8 cellular contexts compared by ENCODE assay signal in the genomic region with DNA sequence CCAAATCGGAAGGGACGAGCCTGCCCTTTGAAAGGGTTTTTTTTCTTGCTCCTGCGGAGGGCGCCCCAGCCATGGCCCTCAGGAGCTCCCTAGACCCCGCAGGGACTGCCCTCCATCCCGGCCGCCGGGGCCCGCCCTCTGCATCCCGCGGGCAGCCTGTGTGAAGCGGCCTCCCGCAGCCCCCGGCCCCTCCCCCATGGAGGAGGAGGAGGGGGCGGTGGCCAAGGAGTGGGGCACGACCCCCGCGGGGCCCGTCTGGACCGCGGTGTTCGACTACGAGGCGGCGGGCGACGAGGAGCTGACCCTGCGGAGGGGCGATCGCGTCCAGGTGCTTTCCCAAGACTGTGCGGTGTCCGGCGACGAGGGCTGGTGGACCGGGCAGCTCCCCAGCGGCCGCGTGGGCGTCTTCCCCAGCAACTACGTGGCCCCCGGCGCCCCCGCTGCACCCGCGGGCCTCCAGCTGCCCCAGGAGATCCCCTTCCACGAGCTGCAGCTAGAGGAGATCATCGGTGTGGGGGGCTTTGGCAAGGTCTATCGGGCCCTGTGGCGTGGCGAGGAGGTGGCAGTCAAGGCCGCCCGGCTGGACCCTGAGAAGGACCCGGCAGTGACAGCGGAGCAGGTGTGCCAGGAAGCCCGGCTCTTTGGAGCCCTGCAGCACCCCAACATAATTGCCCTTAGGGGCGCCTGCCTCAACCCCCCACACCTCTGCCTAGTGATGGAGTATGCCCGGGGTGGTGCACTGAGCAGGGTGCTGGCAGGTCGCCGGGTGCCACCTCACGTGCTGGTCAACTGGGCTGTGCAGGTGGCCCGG. TPM values are rescaled to one million over a fixed set of nuclear protein-coding genes. Genes with fewer than 3 reads are reported as not detected.
DNase-seq lines count a peak whose midpoint lies in the region; ATAC-seq and TF ChIP-seq lines count a peak whose summit lies in the region.

No MANE protein-coding gene starts in this region.

- H2AFZ ChIP-seq in hepatocyte = peak overlapping the region; percentile 99

- H3K4me1 ChIP-seq in hepatocyte (ENCODE audit: insufficient read depth) = peaks cover 4% of the 10 kb centered on the region

- H3K4me2 ChIP-seq in hepatocyte = peak overlapping the region; percentile 99

- no peaks in the 10 kb centered on the region for H3K9me2 ChIP-seq in hepatocyte (replicated peaks; ENCODE audit: insufficient read depth)

- H3K27ac ChIP-seq in hepatocyte = no peak overlapping the region

- peak; percentile 23 for ATAC-seq in GM21515 (IDR thresholded peaks at IDR 0.05; ENCODE audit: unreplicated experiment)
- peak; percentile 15 for ATAC-seq in activated naive CD4-positive, alpha-beta T cell treated with anti-CD3 and anti-CD28 coated beads, Interleukin-2, amount 50 U/mL, for 72 hours

- H4K20me1 ChIP-seq in hepatocyte (ENCODE audit: insufficient read depth, poor library complexity, severe bottlenecking) = no peaks in the 10 kb centered on the region

- no peak overlapping the region for H3K27ac Mint-ChIP-seq in activated naive CD4-positive, alpha-beta T cell treated with anti-CD3 and anti-CD28 coated beads, Interleukin-2, amount 50 U/mL, for 72 hours

- no peaks in the 10 kb centered on the region for H3K79me2 ChIP-seq in hepatocyte

- DNase-seq in DMS53 treated with DMSO at 0.1 percent for 48 hours (lab: John Stamatoyannopoulos, UW; ENCODE audit: unreplicated experiment) (peak; percentile 9), NCI-H128 (lab: John Stamatoyannopoulos, UW; ENCODE audit: unreplicated experiment) (peak; percentile 7), hepatocyte (ENCODE audit: low spot score) (peak; percentile 55), skeletal muscle cell (ENCODE audit: low read depth) (no peak), COR-L47 (lab: John Stamatoyannopoulos, UW) (no peak), GDM1 (lab: John Stamatoyannopoulos, UW) (no peak)
- peak in 1 of 2 donors; percentile 34 for DNase-seq in activated naive CD4-positive, alpha-beta T cell treated with anti-CD3 and anti-CD28 coated beads, Interleukin-2, amount 50 U/mL, for 72 hours (ENCODE audit: low spot score in 2 of 2)

- H3K9me3 ChIP-seq in hepatocyte (ENCODE audit: low read depth) = no peaks in the 10 kb centered on the region

- WGBS in hepatocyte (ENCODE audit: low lambda C conversion rate, missing lambda C conversion rate) = 36% methylated on average over 36 of the region's 62 CpGs

- no peaks in the 10 kb centered on the region for H3K36me3 ChIP-seq in hepatocyte (replicated peaks; ENCODE audit: insufficient read depth, low read depth)

- TF ChIP-seq CTCF in hepatocyte (IDR thresholded peaks at IDR 0.05; ENCODE audit: poor library complexity) = peak; percentile 30

- peak overlapping the region; percentile 85 for H3K4me3 ChIP-seq in hepatocyte
- H3K4me3 ChIP-seq in skeletal muscle cell (ENCODE audit: low read depth, low read length) = peak overlapping the region; percentile 96

- H3K9me3 Mint-ChIP-seq in activated naive CD4-positive, alpha-beta T cell treated with anti-CD3 and anti-CD28 coated beads, Interleukin-2, amount 50 U/mL, for 72 hours = no peaks in the 10 kb centered on the region

- no peaks in the 10 kb centered on the region for H3K36me3 Mint-ChIP-seq in activated naive CD4-positive, alpha-beta T cell treated with anti-CD3 and anti-CD28 coated beads, Interleukin-2, amount 50 U/mL, for 72 hours

- H3K27me3 ChIP-seq in hepatocyte = no peaks in the 10 kb centered on the region

RNA-seq across cellular contexts. Expression of a gene that starts 0.8 kb away (rescaled TPM):
- total RNA-seq in activated naive CD4-positive, alpha-beta T cell treated with anti-CD3 and anti-CD28 coated beads, Interleukin-2, amount 50 U/mL, for 72 hours = 10 to 100 TPM; 11.1 to 11.6 TPM
- total RNA-seq in hepatocyte = 6.1 and 9.5 TPM in 2 replicates
- polyA plus RNA-seq in hepatocyte = 9.1 and 10.3 TPM in 2 replicates

RNA-seq across cellular contexts. Expression of a gene that starts 26.1 kb away (rescaled TPM):
- total RNA-seq in activated naive CD4-positive, alpha-beta T cell treated with anti-CD3 and anti-CD28 coated beads, Interleukin-2, amount 50 U/mL, for 72 hours = not detected
- not detected in 2 replicates for total RNA-seq in hepatocyte
- polyA plus RNA-seq in hepatocyte = 0.21 and 0.33 TPM in 2 replicates

RNA-seq across cellular contexts. Expression of a gene that starts 34.4 kb away (rescaled TPM):
- under 1 TPM in 1 of 2 donors, not detected in 1; 0.43 TPM for total RNA-seq in activated naive CD4-positive, alpha-beta T cell treated with anti-CD3 and anti-CD28 coated beads, Interleukin-2, amount 50 U/mL, for 72 hours
- total RNA-seq in hepatocyte = 0.12 TPM in 1 of 2 replicates, not detected in the other
- polyA plus RNA-seq in hepatocyte = 0.52 TPM in 1 of 2 replicates, not detected in the other

Comparison
In these comparisons a context has a peak if more than half of its experiments do, and no peak if none do; other contexts are left out.
1. DNase-seq: peak in DMS53 treated with DMSO at 0.1 percent for 48 hours (single experiment), NCI-H128 (single experiment) and hepatocyte (single experiment); none in skeletal muscle cell (single experiment), COR-L47 (single experiment) and GDM1 (single experiment).